Comparison of ENCODE assay signal across 25 cellular contexts in the genomic region with DNA sequence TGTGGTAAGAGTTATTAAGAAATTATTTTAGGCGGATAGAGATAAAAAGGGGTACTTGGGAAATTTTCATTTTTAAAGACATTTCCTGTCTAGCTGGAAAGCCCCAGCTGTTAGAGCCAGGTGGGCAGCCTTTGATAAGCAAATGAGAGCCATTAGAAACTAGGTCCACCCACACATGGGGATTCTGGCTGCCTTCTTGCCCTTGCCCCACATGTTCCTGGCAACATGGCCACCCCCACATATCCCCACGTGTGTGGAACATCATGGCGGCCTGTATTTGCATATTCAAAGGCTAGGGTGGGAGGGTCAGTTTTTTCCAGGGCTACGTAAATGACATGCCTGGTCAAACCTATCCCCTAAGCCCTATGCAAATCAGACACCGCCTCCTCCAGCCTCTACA.
"Had no signal": no experiment of that assay in that cellular context is flagged by ENCODE, and none has a peak within 500 bp of the region (broad histone marks: within the 10 kb centered on the region; RNA-seq: fewer than 3 reads in every experiment).

No MANE protein-coding gene starts in this region.

- H3K4me3 Mint-ChIP-seq: naive thymus-derived CD8-positive, alpha-beta T cell; nephron progenitor cell; type B pancreatic cell had no signal

- H3K4me1 Mint-ChIP-seq: naive thymus-derived CD8-positive, alpha-beta T cell; nephron progenitor cell had no signal

- H3K27ac ChIP-seq: dorsolateral prefrontal cortex, foreskin keratinocyte, gastroesophageal sphincter, heart left ventricle, hepatocyte, left lung, prostate gland, right atrium auricular region, testis, tibial artery had no signal

- H3K9me3 Mint-ChIP-seq: type B pancreatic cell had no signal

- H3K9me3 ChIP-seq: gastroesophageal sphincter, heart left ventricle, prostate gland, right atrium auricular region, testis, tibial artery had no signal

- ATAC-seq: foreskin keratinocyte; gastroesophageal sphincter; heart left ventricle; left cardiac atrium; left lung; naive thymus-derived CD8-positive, alpha-beta T cell; sciatic nerve had no signal

- H3K36me3 ChIP-seq: gastroesophageal sphincter, heart left ventricle, left lung, prostate gland, right atrium auricular region, tibial artery had no signal

- H3K4me1 ChIP-seq: foreskin keratinocyte, gastroesophageal sphincter, heart left ventricle, left lung, prostate gland, right atrium auricular region, testis, tibial artery had no signal

- H3K4me3 ChIP-seq: dorsolateral prefrontal cortex, gastroesophageal sphincter, heart left ventricle, hepatocyte, left lung, prostate gland, right atrium auricular region, smooth muscle cell, testis, tibial artery had no signal

- H3K27ac Mint-ChIP-seq: naive thymus-derived CD8-positive, alpha-beta T cell; nephron progenitor cell; type B pancreatic cell had no signal

- DNase-seq: dorsolateral prefrontal cortex; effector CD4-positive, alpha-beta T cell; foreskin keratinocyte; heart left ventricle; left cardiac atrium; left lung; mammary epithelial cell; naive thymus-derived CD8-positive, alpha-beta T cell; nephron progenitor cell; nucleus accumbens; stimulated activated CD4-positive, alpha-beta T cell treated with anti-CD3 and anti-CD28 coated beads, Interleukin-12 subunit alpha, Interleukin-12 subunit beta, amount 100 ng/mL, for 4 hours; stimulated activated CD4-positive, alpha-beta T cell treated with anti-CD3 and anti-CD28 coated beads, Interleukin-1b, Interleukin-23, amount 100 ng/mL, for 48 hours; stimulated activated CD4-positive, alpha-beta T cell treated with anti-CD3 and anti-CD28 coated beads, Interleukin-4, amount 100 ng/mL, for 1 hour; stimulated activated CD8-positive, alpha-beta memory T cell treated with anti-CD3 and anti-CD28 coated beads, Interleukin-4, amount 100 ng/mL, for 48 hours; stimulated activated naive CD4-positive, alpha-beta T cell treated with Interleukin-2 at 50 U/mL for 16 hours; substantia nigra; testis; tibial artery had no signal

- H3K36me3 Mint-ChIP-seq: naive thymus-derived CD8-positive, alpha-beta T cell; type B pancreatic cell had no signal

- H3K27me3 ChIP-seq: foreskin keratinocyte, gastroesophageal sphincter, heart left ventricle, hepatocyte, left lung, right atrium auricular region, testis, tibial artery had no signal
